38 cellular contexts compared by ENCODE assay signal in genomic region chr14:90005441-90005840, GRCh38. TPM values are rescaled to one million over a fixed set of nuclear protein-coding genes. Genes with fewer than 3 reads are reported as not detected.
"Had no signal": no experiment of that assay in that cellular context is flagged by ENCODE, and none has a peak within 500 bp of the region (broad histone marks: within the 10 kb centered on the region; RNA-seq: fewer than 3 reads in every experiment).

No MANE protein-coding gene starts in this region.

- H3K4me1 Mint-ChIP-seq: activated naive CD4-positive, alpha-beta T cell treated with anti-CD3 and anti-CD28 coated beads, Interleukin-2, amount 10 ng/mL, durations not matched to agents 7 days and 5 days; activated naive CD8-positive, alpha-beta T cell treated with anti-CD3 and anti-CD28 coated beads for 36 hours; brain; central memory CD8-positive, alpha-beta T cell had no signal

- DNase-seq: activated effector memory CD4-positive, alpha-beta T cell treated with anti-CD3 and anti-CD28 coated beads, Interleukin-2, amount 50 U/mL, for 16 hours; activated effector memory CD4-positive, alpha-beta T cell treated with Interleukin-2 at 50 U/mL for 16 hours; activated gamma-delta T cell; activated gamma-delta T cell treated with Interleukin-2 at 50 U/mL for 16 hours; activated naive CD4-positive, alpha-beta T cell; activated naive CD4-positive, alpha-beta T cell treated with anti-CD3 and anti-CD28 coated beads for 36 hours; activated naive CD4-positive, alpha-beta T cell treated with anti-CD3 and anti-CD28 coated beads, Interleukin-2, amount 10 ng/mL, durations not matched to agents 7 days and 5 days; activated naive CD4-positive, alpha-beta T cell treated with anti-CD3 and anti-CD28 coated beads, Interleukin-2, amount 50 U/mL, for 16 hours; activated naive CD4-positive, alpha-beta T cell treated with Interleukin-2 at 50 U/mL for 16 hours; activated naive CD8-positive, alpha-beta T cell treated with anti-CD3 and anti-CD28 coated beads for 36 hours; activated naive CD8-positive, alpha-beta T cell treated with anti-CD3 and anti-CD28 coated beads, Interleukin-2, amount 10 ng/mL, durations not matched to agents 7 days and 5 days; activated naive CD8-positive, alpha-beta T cell treated with anti-CD3 and anti-CD28 coated beads, Interleukin-2, amount 50 U/mL, for 24 hours; activated T-cell treated with anti-CD3 and anti-CD28 coated beads, Interleukin-2, amount 50 U/mL, for 1 hour; activated T-cell treated with anti-CD3 and anti-CD28 coated beads, Interleukin-2, amount 50 U/mL, for 24 hours; activated T-cell treated with anti-CD3 and anti-CD28 coated beads, Interleukin-2, amount 50 U/mL, for 4 hours; activated T-cell treated with anti-CD3 and anti-CD28 coated beads, Interleukin-2, amount 50 U/mL, for 48 hours; activated T-cell treated with anti-CD3 and anti-CD28 coated beads, Interleukin-2, amount 50 U/mL, for 72 hours; adrenal gland; amniotic stem cell; amygdala; anterior cingulate cortex; aorta; body of pancreas; brain microvascular endothelial cell; caudate nucleus; central memory CD4-positive, alpha-beta T cell; cerebellar nuclear complex had no signal

- H3K9me3 Mint-ChIP-seq: activated naive CD4-positive, alpha-beta T cell treated with anti-CD3 and anti-CD28 coated beads for 36 hours; activated naive CD4-positive, alpha-beta T cell treated with anti-CD3 and anti-CD28 coated beads, Interleukin-2, amount 10 ng/mL, durations not matched to agents 7 days and 5 days; activated naive CD4-positive, alpha-beta T cell treated with anti-CD3 and anti-CD28 coated beads, Interleukin-2, amount 50 U/mL, for 24 hours; activated naive CD4-positive, alpha-beta T cell treated with anti-CD3 and anti-CD28 coated beads, Interleukin-2, amount 50 U/mL, for 72 hours; activated naive CD8-positive, alpha-beta T cell treated with anti-CD3 and anti-CD28 coated beads for 36 hours; activated naive CD8-positive, alpha-beta T cell treated with anti-CD3 and anti-CD28 coated beads, Interleukin-2, amount 10 ng/mL, durations not matched to agents 7 days and 5 days; activated naive CD8-positive, alpha-beta T cell treated with anti-CD3 and anti-CD28 coated beads, Interleukin-2, amount 50 U/mL, for 24 hours; activated T-cell treated with anti-CD3 and anti-CD28 coated beads, Interleukin-2, amount 50 U/mL, for 24 hours; activated T-cell treated with anti-CD3 and anti-CD28 coated beads, Interleukin-2, amount 50 U/mL, for 4 hours; activated T-cell treated with anti-CD3 and anti-CD28 coated beads, Interleukin-2, amount 50 U/mL, for 72 hours; activated T-helper 1 cell treated with anti-CD3 and anti-CD28 coated beads, Interleukin-12 subunit alpha, Interleukin-12 subunit beta, Interleukin-2, Interleukin-4 antibody, amounts not matched to agents 30 ng/mL and 10 ng/mL and 1 ng/mL, durations not matched to agents 14 hours and 24 hours and 36 hours; activated T-helper 17 cell treated with anti-CD3 and anti-CD28 coated beads, Interleukin-2, amount 50 U/mL, for 72 hours; activated T-helper 2 cell treated with anti-CD3 and anti-CD28 coated beads, Interferon-gamma antibody, Interleukin-2, Interleukin-4, amounts not matched to agents 10 μg/mL and 5 μg/mL and 100 μg/mL, durations not matched to agents 14 hours and 24 hours and 36 hours; central memory CD8-positive, alpha-beta T cell had no signal

- H3K27me3 Mint-ChIP-seq: activated naive CD4-positive, alpha-beta T cell treated with anti-CD3 and anti-CD28 coated beads, Interleukin-2, amount 10 ng/mL, durations not matched to agents 7 days and 5 days; activated naive CD4-positive, alpha-beta T cell treated with anti-CD3 and anti-CD28 coated beads, Interleukin-2, amount 50 U/mL, for 24 hours; activated naive CD8-positive, alpha-beta T cell; activated naive CD8-positive, alpha-beta T cell treated with anti-CD3 and anti-CD28 coated beads for 36 hours; activated naive CD8-positive, alpha-beta T cell treated with anti-CD3 and anti-CD28 coated beads, Interleukin-2, amount 10 ng/mL, durations not matched to agents 7 days and 5 days; activated naive CD8-positive, alpha-beta T cell treated with anti-CD3 and anti-CD28 coated beads, Interleukin-2, amount 50 U/mL, for 24 hours; activated T-cell treated with anti-CD3 and anti-CD28 coated beads, Interleukin-2, amount 50 U/mL, for 24 hours; activated T-helper 17 cell treated with anti-CD3 and anti-CD28 coated beads, Interleukin-2, amount 50 U/mL, for 72 hours; central memory CD8-positive, alpha-beta T cell had no signal

- H3K27ac Mint-ChIP-seq: activated naive CD4-positive, alpha-beta T cell treated with anti-CD3 and anti-CD28 coated beads for 36 hours; activated naive CD4-positive, alpha-beta T cell treated with anti-CD3 and anti-CD28 coated beads, Interleukin-2, amount 10 ng/mL, durations not matched to agents 7 days and 5 days; activated naive CD4-positive, alpha-beta T cell treated with anti-CD3 and anti-CD28 coated beads, Interleukin-2, amount 50 U/mL, for 24 hours; activated naive CD4-positive, alpha-beta T cell treated with anti-CD3 and anti-CD28 coated beads, Interleukin-2, amount 50 U/mL, for 72 hours; activated naive CD8-positive, alpha-beta T cell; activated naive CD8-positive, alpha-beta T cell treated with anti-CD3 and anti-CD28 coated beads for 36 hours; activated naive CD8-positive, alpha-beta T cell treated with anti-CD3 and anti-CD28 coated beads, Interleukin-2, amount 10 ng/mL, durations not matched to agents 7 days and 5 days; activated naive CD8-positive, alpha-beta T cell treated with anti-CD3 and anti-CD28 coated beads, Interleukin-2, amount 50 U/mL, for 24 hours; activated T-cell treated with anti-CD3 and anti-CD28 coated beads, Interleukin-2, amount 50 U/mL, for 24 hours; activated T-cell treated with anti-CD3 and anti-CD28 coated beads, Interleukin-2, amount 50 U/mL, for 72 hours; activated T-helper 1 cell treated with anti-CD3 and anti-CD28 coated beads, Interleukin-12 subunit alpha, Interleukin-12 subunit beta, Interleukin-2, Interleukin-4 antibody, amounts not matched to agents 30 ng/mL and 10 ng/mL and 1 ng/mL, durations not matched to agents 14 hours and 24 hours and 36 hours; activated T-helper 17 cell treated with anti-CD3 and anti-CD28 coated beads, Interleukin-2, amount 50 U/mL, for 72 hours; activated T-helper 2 cell treated with anti-CD3 and anti-CD28 coated beads, Interferon-gamma antibody, Interleukin-2, Interleukin-4, amounts not matched to agents 10 μg/mL and 5 μg/mL and 100 μg/mL, durations not matched to agents 14 hours and 24 hours and 36 hours had no signal

- H3K4me3 Mint-ChIP-seq: activated naive CD4-positive, alpha-beta T cell treated with anti-CD3 and anti-CD28 coated beads for 36 hours; activated naive CD4-positive, alpha-beta T cell treated with anti-CD3 and anti-CD28 coated beads, Interleukin-2, amount 10 ng/mL, durations not matched to agents 7 days and 5 days; activated naive CD4-positive, alpha-beta T cell treated with anti-CD3 and anti-CD28 coated beads, Interleukin-2, amount 50 U/mL, for 24 hours; activated naive CD8-positive, alpha-beta T cell; activated naive CD8-positive, alpha-beta T cell treated with anti-CD3 and anti-CD28 coated beads for 36 hours; activated naive CD8-positive, alpha-beta T cell treated with anti-CD3 and anti-CD28 coated beads, Interleukin-2, amount 10 ng/mL, durations not matched to agents 7 days and 5 days; activated naive CD8-positive, alpha-beta T cell treated with anti-CD3 and anti-CD28 coated beads, Interleukin-2, amount 50 U/mL, for 24 hours; activated T-cell treated with anti-CD3 and anti-CD28 coated beads, Interleukin-2, amount 50 U/mL, for 24 hours; activated T-cell treated with anti-CD3 and anti-CD28 coated beads, Interleukin-2, amount 50 U/mL, for 4 hours; activated T-cell treated with anti-CD3 and anti-CD28 coated beads, Interleukin-2, amount 50 U/mL, for 72 hours; activated T-helper 1 cell treated with anti-CD3 and anti-CD28 coated beads, Interleukin-12 subunit alpha, Interleukin-12 subunit beta, Interleukin-2, Interleukin-4 antibody, amounts not matched to agents 30 ng/mL and 10 ng/mL and 1 ng/mL, durations not matched to agents 14 hours and 24 hours and 36 hours; activated T-helper 17 cell treated with anti-CD3 and anti-CD28 coated beads, Interleukin-2, amount 50 U/mL, for 72 hours; brain; central memory CD8-positive, alpha-beta T cell had no signal

- ATAC-seq: activated naive CD4-positive, alpha-beta T cell treated with anti-CD3 and anti-CD28 coated beads, Interleukin-2, amount 50 U/mL, for 72 hours; activated naive CD8-positive, alpha-beta T cell treated with anti-CD3 and anti-CD28 coated beads, Interleukin-2, amount 50 U/mL, for 24 hours; activated T-cell treated with anti-CD3 and anti-CD28 coated beads, Interleukin-2, amount 50 U/mL, for 4 hours; activated T-cell treated with anti-CD3 and anti-CD28 coated beads, Interleukin-2, amount 50 U/mL, for 72 hours; activated T-helper 17 cell treated with anti-CD3 and anti-CD28 coated beads, Interleukin-2, amount 50 U/mL, for 72 hours; body of pancreas had no signal

RNA-seq across cellular contexts. Expression of gene EFCAB11, which starts 50.9 kb away (rescaled TPM):
- total RNA-seq: ascending aorta had no signal

RNA-seq across cellular contexts. Expression of gene KCNK13, which starts 56.4 kb away (rescaled TPM):
- total RNA-seq: activated naive CD4-positive, alpha-beta T cell treated with anti-CD3 and anti-CD28 coated beads for 36 hours; activated naive CD4-positive, alpha-beta T cell treated with anti-CD3 and anti-CD28 coated beads, Interleukin-2, amount 50 U/mL, for 72 hours; activated naive CD8-positive, alpha-beta T cell treated with anti-CD3 and anti-CD28 coated beads for 36 hours; activated T-cell treated with anti-CD3 and anti-CD28 coated beads, Interleukin-2, amount 50 U/mL, for 4 hours; activated T-cell treated with anti-CD3 and anti-CD28 coated beads, Interleukin-2, amount 50 U/mL, for 72 hours; activated T-helper 1 cell treated with anti-CD3 and anti-CD28 coated beads, Interleukin-12 subunit alpha, Interleukin-12 subunit beta, Interleukin-2, Interleukin-4 antibody, amounts not matched to agents 30 ng/mL and 10 ng/mL and 1 ng/mL, durations not matched to agents 14 hours and 24 hours and 36 hours; activated T-helper 2 cell treated with anti-CD3 and anti-CD28 coated beads, Interferon-gamma antibody, Interleukin-2, Interleukin-4, amounts not matched to agents 10 μg/mL and 5 μg/mL and 100 μg/mL, durations not matched to agents 14 hours and 24 hours and 36 hours; ascending aorta; bronchial epithelial cell; chondrocyte had no signal
